In genomic region chr14:64806202-64806861, GRCh38 we compare ENCODE assay signal across 10 cellular contexts.
DNase-seq lines count a peak whose midpoint lies in the region; ATAC-seq and TF ChIP-seq lines count a peak whose summit lies in the region.
"Had no signal": no experiment of that assay in that cellular context is flagged by ENCODE, and none has a peak within 500 bp of the region (broad histone marks: within the 10 kb centered on the region; RNA-seq: fewer than 3 reads in every experiment).

No MANE protein-coding gene starts in this region.

- no peaks in the 10 kb centered on the region for H3K36me3 Mint-ChIP-seq in type B pancreatic cell
- no peaks in the 10 kb centered on the region for H3K36me3 Mint-ChIP-seq in activated naive CD8-positive, alpha-beta T cell treated with anti-CD3 and anti-CD28 coated beads, Interleukin-2, amount 50 U/mL, for 24 hours (ENCODE audit: low read depth)

- H3K4me3 Mint-ChIP-seq in type B pancreatic cell: no peak overlapping the region
- no peak overlapping the region for H3K4me3 Mint-ChIP-seq in activated naive CD8-positive, alpha-beta T cell treated with anti-CD3 and anti-CD28 coated beads, Interleukin-2, amount 50 U/mL, for 24 hours

- no peak for TF ChIP-seq CTCF in VCaP (conservative IDR thresholded peaks at IDR 0.05)
- TF ChIP-seq CTCF in right atrium auricular region (IDR thresholded peaks at IDR 0.05): no peak
- TF ChIP-seq CTCF in type B pancreatic cell (conservative IDR thresholded peaks at IDR 0.05): no peak

- peaks cover 0 to 23% of the 10 kb centered on the region in 2 donors for H3K4me1 ChIP-seq in right atrium auricular region

- no peak overlapping the region for H3K4me3 ChIP-seq in right atrium auricular region

- peaks cover 5% of the 10 kb centered on the region for H3K4me1 Mint-ChIP-seq in type B pancreatic cell (ENCODE audit: unreplicated experiment)
- H3K4me1 Mint-ChIP-seq in activated naive CD8-positive, alpha-beta T cell treated with anti-CD3 and anti-CD28 coated beads, Interleukin-2, amount 50 U/mL, for 24 hours: no peaks in the 10 kb centered on the region

- H3K27ac Mint-ChIP-seq in type B pancreatic cell: peak overlapping the region; percentile 21
- H3K27ac Mint-ChIP-seq in activated naive CD8-positive, alpha-beta T cell treated with anti-CD3 and anti-CD28 coated beads, Interleukin-2, amount 50 U/mL, for 24 hours: no peak overlapping the region

- peak overlapping the region; percentile 48; the same call in 1 of the 2 replicates for H3K27ac ChIP-seq in VCaP
- peak overlapping the region; percentile 42 to 66 for H3K27ac ChIP-seq in right atrium auricular region

- peak in 2 of 3 experiments; percentile 24 to 66 for DNase-seq in NCI-H1417 (lab: John Stamatoyannopoulos, UW)
- no peak for DNase-seq in NCI-H1417 treated with DMSO at 0.1 percent for 48 hours (lab: John Stamatoyannopoulos, UW)
- DNase-seq in right atrium auricular region (ENCODE audit: low spot score): no peak
- DNase-seq in type B pancreatic cell (ENCODE audit: extremely low spot score, unreplicated experiment): no peak
- DNase-seq in activated gamma-delta T cell treated with Interleukin-2 at 50 U/mL for 16 hours: no peak
- DNase-seq in activated naive CD8-positive, alpha-beta T cell treated with anti-CD3 and anti-CD28 coated beads, Interleukin-2, amount 50 U/mL, for 24 hours: no peak
- no peak for DNase-seq in NCI-H1694 treated with DMSO at 0.1 percent for 48 hours (lab: John Stamatoyannopoulos, UW)
- DNase-seq: activated naive CD4-positive, alpha-beta T cell had no signal

- no peaks in the 10 kb centered on the region for H3K27me3 Mint-ChIP-seq in type B pancreatic cell
- H3K27me3 Mint-ChIP-seq in activated naive CD8-positive, alpha-beta T cell treated with anti-CD3 and anti-CD28 coated beads, Interleukin-2, amount 50 U/mL, for 24 hours: no peaks in the 10 kb centered on the region

- H3K36me3 ChIP-seq in right atrium auricular region: peaks cover 20% of the 10 kb centered on the region

- no peak for ATAC-seq in activated naive CD8-positive, alpha-beta T cell treated with anti-CD3 and anti-CD28 coated beads, Interleukin-2, amount 50 U/mL, for 24 hours
- ATAC-seq: left lobe of liver had no signal

- H3K9me3 Mint-ChIP-seq in type B pancreatic cell: no peaks in the 10 kb centered on the region
- no peaks in the 10 kb centered on the region for H3K9me3 Mint-ChIP-seq in activated naive CD8-positive, alpha-beta T cell treated with anti-CD3 and anti-CD28 coated beads, Interleukin-2, amount 50 U/mL, for 24 hours

- no peaks in the 10 kb centered on the region for H3K9me3 ChIP-seq in right atrium auricular region

- no peaks in the 10 kb centered on the region for H3K27me3 ChIP-seq in right atrium auricular region

Comparison
In these comparisons a context has a peak if more than half of its experiments do, and no peak if none do; other contexts are left out.
1. DNase-seq: peak in NCI-H1417 (2 of 3); none in NCI-H1417 treated with DMSO at 0.1 percent for 48 hours (single experiment), right atrium auricular region (single experiment), type B pancreatic cell (single experiment), activated gamma-delta T cell treated with Interleukin-2 at 50 U/mL for 16 hours (single experiment), activated naive CD8-positive, alpha-beta T cell treated with anti-CD3 and anti-CD28 coated beads, Interleukin-2, amount 50 U/mL, for 24 hours (single experiment) and NCI-H1694 treated with DMSO at 0.1 percent for 48 hours (single experiment).